In genomic region chr20:3794701-3795420, GRCh38 we compare ENCODE assay signal across 8 cellular contexts. TPM values are rescaled to one million over a fixed set of nuclear protein-coding genes. Genes with fewer than 3 reads are reported as not detected.
DNase-seq lines count a peak whose midpoint lies in the region; TF ChIP-seq lines count a peak whose summit lies in the region.

No MANE protein-coding gene starts in this region.

- H3K9ac ChIP-seq in mucosa of stomach (ENCODE audit: low read length): peak overlapping the region; percentile 91

- H3K36me3 Mint-ChIP-seq in activated naive CD4-positive, alpha-beta T cell treated with anti-CD3 and anti-CD28 coated beads, Interleukin-2, amount 50 U/mL, for 24 hours: peaks cover 2% of the 10 kb centered on the region
- H3K36me3 Mint-ChIP-seq in brain: peaks cover 10% of the 10 kb centered on the region

- H3K27me3 ChIP-seq in mucosa of stomach (ENCODE audit: control insufficient read depth, insufficient read depth, low read length): no peaks in the 10 kb centered on the region

- H3K27ac ChIP-seq in urinary bladder (ENCODE audit: low read depth): no peak overlapping the region

- no peaks in the 10 kb centered on the region for H3K9me3 Mint-ChIP-seq in activated naive CD4-positive, alpha-beta T cell treated with anti-CD3 and anti-CD28 coated beads, Interleukin-2, amount 50 U/mL, for 24 hours
- H3K9me3 Mint-ChIP-seq in brain: peaks cover 0 to 4% (median 0%) of the 10 kb centered on the region in 5 experiments

- no peak for DNase-seq in activated naive CD4-positive, alpha-beta T cell treated with Interleukin-2 at 50 U/mL for 16 hours
- DNase-seq in SW 1271 (lab: John Stamatoyannopoulos, UW) (no peak), NCI-H524 (lab: John Stamatoyannopoulos, UW) (no peak), SIG-M5 treated with dmso at 0.1 percent for 504 hours (lab: John Stamatoyannopoulos, UW; ENCODE audit: unreplicated experiment) (no peak)

- no peaks in the 10 kb centered on the region for H3K36me3 ChIP-seq in mucosa of stomach (ENCODE audit: control insufficient read depth, insufficient read depth, low read length)
- no peaks in the 10 kb centered on the region for H3K36me3 ChIP-seq in urinary bladder (ENCODE audit: insufficient read depth)

- H3K9me3 ChIP-seq in mucosa of stomach (ENCODE audit: control insufficient read depth, low read length): no peaks in the 10 kb centered on the region

- H3K4me1 Mint-ChIP-seq in activated naive CD4-positive, alpha-beta T cell treated with anti-CD3 and anti-CD28 coated beads, Interleukin-2, amount 50 U/mL, for 24 hours: peaks cover 39% of the 10 kb centered on the region
- peaks cover 42% of the 10 kb centered on the region for H3K4me1 Mint-ChIP-seq in brain

- 81% methylated on average over 25 of the region's 25 CpGs for WGBS in urinary bladder

- H3K4me1 ChIP-seq in mucosa of stomach (ENCODE audit: control insufficient read depth, insufficient read depth, low read length) (peaks cover 35% of the 10 kb centered on the region), urinary bladder (ENCODE audit: insufficient read depth) (no peaks in the 10 kb centered on the region)

- no peak for TF ChIP-seq CTCF in brain (conservative IDR thresholded peaks at IDR 0.05)

- H3K4me3 ChIP-seq in mucosa of stomach (ENCODE audit: low read length) (peak overlapping the region; percentile 93), urinary bladder (ENCODE audit: low read depth, low read length) (peak overlapping the region; percentile 78)

- H3K27me3 Mint-ChIP-seq in activated naive CD4-positive, alpha-beta T cell treated with anti-CD3 and anti-CD28 coated beads, Interleukin-2, amount 50 U/mL, for 24 hours: no peaks in the 10 kb centered on the region
- peaks cover 7% of the 10 kb centered on the region for H3K27me3 Mint-ChIP-seq in brain

- H3K27ac Mint-ChIP-seq in activated naive CD4-positive, alpha-beta T cell treated with anti-CD3 and anti-CD28 coated beads, Interleukin-2, amount 50 U/mL, for 24 hours: peak overlapping the region; percentile 91
- peak overlapping the region in 3 of 5 experiments; percentile 87 to 94 (median 91) for H3K27ac Mint-ChIP-seq in brain

- H3K4me3 Mint-ChIP-seq in activated naive CD4-positive, alpha-beta T cell treated with anti-CD3 and anti-CD28 coated beads, Interleukin-2, amount 50 U/mL, for 24 hours: peak overlapping the region; percentile 90
- H3K4me3 Mint-ChIP-seq in brain: peak overlapping the region; percentile 86 to 89 (median 89)

RNA-seq across cellular contexts. Expression of gene CDC25B, which starts 1.2 kb away (rescaled TPM):
- 139 TPM for polyA plus RNA-seq in brain (ENCODE audit: insufficient read depth, low read depth, low replicate concordance)
- total RNA-seq in urinary bladder: 18.7 TPM
- polyA plus RNA-seq in urinary bladder: 42.2 TPM

RNA-seq across cellular contexts. Expression of gene CENPB, which starts 8.3 kb away (rescaled TPM):
- polyA plus RNA-seq in brain (ENCODE audit: insufficient read depth, low read depth, low replicate concordance) (122 TPM), urinary bladder (104 TPM)
- 36.9 TPM for total RNA-seq in urinary bladder

RNA-seq across cellular contexts. Expression of gene SPEF1, which starts 13.6 kb away (rescaled TPM):
- polyA plus RNA-seq in brain (ENCODE audit: insufficient read depth, low read depth, low replicate concordance): 1.0 TPM
- total RNA-seq in urinary bladder: not detected
- polyA plus RNA-seq in urinary bladder: 0.16 TPM

RNA-seq across cellular contexts. Expression of gene AP5S1, which starts 25.5 kb away (rescaled TPM):
- polyA plus RNA-seq in brain (ENCODE audit: insufficient read depth, low read depth, low replicate concordance) (15.1 TPM), urinary bladder (9.2 TPM)
- 10.2 TPM for total RNA-seq in urinary bladder

RNA-seq across cellular contexts. Expression of gene ADISSP, which starts 27.3 kb away (rescaled TPM):
- 54.2 TPM for polyA plus RNA-seq in brain (ENCODE audit: insufficient read depth, low read depth, low replicate concordance)
- 10.0 TPM for total RNA-seq in urinary bladder
- polyA plus RNA-seq in urinary bladder: 109 TPM
